29 cellular contexts compared by ENCODE assay signal in genomic region chr1:230156068-230156467, GRCh38.
DNase-seq lines count a peak whose midpoint lies in the region; ATAC-seq and TF ChIP-seq lines count a peak whose summit lies in the region.
"Had no signal": no experiment of that assay in that cellular context is flagged by ENCODE, and none has a peak within 500 bp of the region (broad histone marks: within the 10 kb centered on the region; RNA-seq: fewer than 3 reads in every experiment).

No MANE protein-coding gene starts in this region.

- H3K14ac ChIP-seq in trophoblast cell (ENCODE audit: low read length): no peak overlapping the region

- H3K4me3 Mint-ChIP-seq in brain: no peak overlapping the region
- H3K4me3 Mint-ChIP-seq: activated CD4-positive, alpha-beta memory T cell treated with anti-CD3 and anti-CD28 coated beads, Interleukin-2, amount 10 ng/mL, durations not matched to agents 7 days and 5 days; activated naive CD4-positive, alpha-beta T cell treated with anti-CD3 and anti-CD28 coated beads, Interleukin-2, amount 50 U/mL, for 24 hours; CD8-positive, alpha-beta T cell; effector memory CD8-positive, alpha-beta T cell; HFFc6 had no signal

- no peaks in the 10 kb centered on the region for H3K27me3 Mint-ChIP-seq in brain
- H3K27me3 Mint-ChIP-seq: activated CD4-positive, alpha-beta memory T cell treated with anti-CD3 and anti-CD28 coated beads, Interleukin-2, amount 10 ng/mL, durations not matched to agents 7 days and 5 days; activated naive CD4-positive, alpha-beta T cell treated with anti-CD3 and anti-CD28 coated beads, Interleukin-2, amount 50 U/mL, for 24 hours; effector memory CD8-positive, alpha-beta T cell had no signal

- TF ChIP-seq CTCF in right atrium auricular region (IDR thresholded peaks at IDR 0.05) (no peak), brain (conservative IDR thresholded peaks at IDR 0.05) (no peak), osteoblast (IDR thresholded peaks at IDR 0.05; ENCODE audit: extremely low read depth, low read depth, low read length) (no peak)

- no peak overlapping the region for H2BK12ac ChIP-seq in trophoblast cell (ENCODE audit: low read length)

- peak overlapping the region in 4 of 5 experiments; percentile 48 to 78 (median 62) for H3K27ac Mint-ChIP-seq in brain
- H3K27ac Mint-ChIP-seq: activated CD4-positive, alpha-beta memory T cell treated with anti-CD3 and anti-CD28 coated beads, Interleukin-2, amount 10 ng/mL, durations not matched to agents 7 days and 5 days; CD8-positive, alpha-beta T cell; HFFc6 had no signal

- H3K4me3 ChIP-seq in right atrium auricular region (no peak overlapping the region), trophoblast cell (ENCODE audit: low read depth, low read length) (no peak overlapping the region), aorta (ENCODE audit: low read length in 2 of 2) (no peak overlapping the region), osteoblast (ENCODE audit: insufficient read depth, low read length) (no peak overlapping the region)
- H3K4me3 ChIP-seq: A549, ascending aorta, GM23248, right lobe of liver had no signal

- H3K27me3 ChIP-seq in right atrium auricular region: no peaks in the 10 kb centered on the region
- H3K27me3 ChIP-seq in trophoblast cell (ENCODE audit: insufficient read depth, low read length): no peaks in the 10 kb centered on the region
- no peaks in the 10 kb centered on the region for H3K27me3 ChIP-seq in aorta (ENCODE audit: control insufficient read depth in 1 of 2, insufficient read depth in 2 of 2, low read length in 1 of 2)
- no peaks in the 10 kb centered on the region for H3K27me3 ChIP-seq in osteoblast (ENCODE audit: insufficient read depth, low read length)
- H3K27me3 ChIP-seq: ascending aorta, right lobe of liver had no signal

- no peak for DNase-seq in right atrium auricular region (ENCODE audit: low spot score)
- DNase-seq in left cardiac atrium: no peak
- no peak for DNase-seq in trophoblast cell
- DNase-seq in aorta: no peak
- DNase-seq in HT-29 (ENCODE audit: low spot score): no peak
- DNase-seq in osteoblast (ENCODE audit: insufficient read length, low spot score, missing footprints): no peak
- DNase-seq: activated CD4-positive, alpha-beta memory T cell treated with anti-CD3 and anti-CD28 coated beads, Interleukin-2, amount 10 ng/mL, durations not matched to agents 7 days and 5 days; activated CD4-positive, alpha-beta T cell treated with anti-CD3 and anti-CD28 coated beads for 1 hour; AML-193; CD8-positive, alpha-beta T cell; effector memory CD8-positive, alpha-beta T cell; glutamatergic neuron; GM23248; HFFc6; KBM-7; MM.1S; NCI-H1417 treated with DMSO at 0.1 percent for 48 hours; NCI-H2107; NCI-H748 treated with DMSO at 0.1 percent for 48 hours; posterior cingulate gyrus; SHP77 treated with DMSO at 0.1 percent for 48 hours; stimulated activated CD4-positive, alpha-beta T cell treated with anti-CD3 and anti-CD28 coated beads, Interleukin-4, amount 100 ng/mL, for 24 hours had no signal

- H3K4me2 ChIP-seq in trophoblast cell (ENCODE audit: low read length): no peak overlapping the region
- H3K4me2 ChIP-seq in osteoblast (ENCODE audit: insufficient read depth, low read length): no peak overlapping the region
- H3K4me2 ChIP-seq: A549 had no signal

- intact Hi-C loops in left cardiac atrium (cut with DNase I) (no loop called here), aorta (cut with DNase I) (no loop called here)

- H4K20me1 ChIP-seq in osteoblast (ENCODE audit: insufficient read depth, low read length): peaks cover 74% of the 10 kb centered on the region

- no peak overlapping the region for H3K23ac ChIP-seq in trophoblast cell (ENCODE audit: low read length)

- H3K9me3 ChIP-seq in right atrium auricular region: no peaks in the 10 kb centered on the region
- H3K9me3 ChIP-seq in trophoblast cell (ENCODE audit: insufficient read depth, low read depth, low read length): peaks cover 5% of the 10 kb centered on the region
- no peaks in the 10 kb centered on the region for H3K9me3 ChIP-seq in aorta (ENCODE audit: control insufficient read depth, low read length)
- no peaks in the 10 kb centered on the region for H3K9me3 ChIP-seq in osteoblast (ENCODE audit: low read depth, low read length)
- H3K9me3 ChIP-seq: A549, ascending aorta, right lobe of liver had no signal

- peaks cover 87% of the 10 kb centered on the region for H3K4me1 Mint-ChIP-seq in brain

- peak overlapping the region; percentile 45 for H4K91ac ChIP-seq in trophoblast cell (ENCODE audit: low read depth, low read length)

- no peak overlapping the region for H4K8ac ChIP-seq in trophoblast cell (ENCODE audit: low read depth, low read length)

- H2BK120ac ChIP-seq in trophoblast cell (ENCODE audit: insufficient read depth, low read length, poor library complexity): no peak overlapping the region

- whole genome bisulfite sequencing in trophoblast cell (ENCODE audit: extremely low coverage, insufficient coverage, insufficient read length): no CpG with 5 or more reads among the region's 5 CpGs
- 86 to 88% methylated on average over 4 of the region's 5 CpGs for WGBS in aorta, 2 donors

- H3K4me1 ChIP-seq in right atrium auricular region (peaks cover 0 to 64% of the 10 kb centered on the region in 2 donors), trophoblast cell (ENCODE audit: control insufficient read depth in 1 of 2, insufficient read depth in 2 of 2, low read length in 2 of 2) (peaks cover 3 to 12% of the 10 kb centered on the region in 2 experiments), aorta (ENCODE audit: control insufficient read depth in 1 of 2, insufficient read depth in 2 of 2, low read length in 2 of 2) (peaks cover 0 to 3% of the 10 kb centered on the region in 2 donors), osteoblast (ENCODE audit: insufficient read depth, low read length) (peaks cover 10% of the 10 kb centered on the region)

- H3K9me3 Mint-ChIP-seq in brain: peaks cover 0 to 7% (median 5%) of the 10 kb centered on the region in 5 experiments
- H3K9me3 Mint-ChIP-seq: activated CD4-positive, alpha-beta memory T cell treated with anti-CD3 and anti-CD28 coated beads, Interleukin-2, amount 10 ng/mL, durations not matched to agents 7 days and 5 days; activated naive CD4-positive, alpha-beta T cell treated with anti-CD3 and anti-CD28 coated beads, Interleukin-2, amount 50 U/mL, for 24 hours; CD8-positive, alpha-beta T cell; effector memory CD8-positive, alpha-beta T cell; HFFc6 had no signal

- no peak overlapping the region for H3K4ac ChIP-seq in trophoblast cell (ENCODE audit: low read depth, low read length)

- no peak overlapping the region for H3K9ac ChIP-seq in trophoblast cell (ENCODE audit: low read length)
- H3K9ac ChIP-seq: GM23248 had no signal

- H4K12ac ChIP-seq in trophoblast cell (ENCODE audit: low read depth, low read length): no peak overlapping the region

- ATAC-seq in left cardiac atrium: no peak
- ATAC-seq in HG02840 (IDR thresholded peaks at IDR 0.05; ENCODE audit: low FRiP score, unreplicated experiment): no peak
- no peak for ATAC-seq in aorta (ENCODE audit: low FRiP score)
- ATAC-seq: A549; CD8-positive, alpha-beta T cell; effector memory CD8-positive, alpha-beta T cell; Panc1; right lobe of liver had no signal

- no peak overlapping the region for H2AFZ ChIP-seq in trophoblast cell (ENCODE audit: insufficient read depth, low read length, poor library complexity)
- no peak overlapping the region for H2AFZ ChIP-seq in osteoblast (ENCODE audit: low read length)
- H2AFZ ChIP-seq: GM23248 had no signal

- H3K36me3 Mint-ChIP-seq in brain: peaks cover 5% of the 10 kb centered on the region
- H3K36me3 Mint-ChIP-seq: CD8-positive, alpha-beta T cell had no signal

- peak overlapping the region; percentile 31 to 43 for H3K27ac ChIP-seq in right atrium auricular region
- H3K27ac ChIP-seq in trophoblast cell (ENCODE audit: low read depth, low read length): no peak overlapping the region
- no peak overlapping the region for H3K27ac ChIP-seq in aorta (ENCODE audit: low read depth in 1 of 2, low read length in 2 of 2)
- no peak overlapping the region for H3K27ac ChIP-seq in osteoblast (ENCODE audit: low read depth, low read length)
- H3K27ac ChIP-seq: ascending aorta, GM23248, right lobe of liver had no signal

- H3K79me2 ChIP-seq in trophoblast cell (ENCODE audit: control insufficient read depth, insufficient read depth, low read length, poor library complexity) (peaks cover 9% of the 10 kb centered on the region), osteoblast (ENCODE audit: insufficient read depth, low read length) (peaks cover 96% of the 10 kb centered on the region)

- H2BK5ac ChIP-seq in trophoblast cell (ENCODE audit: low read depth, low read length, poor library complexity): no peak overlapping the region

- no peak overlapping the region for H2AK5ac ChIP-seq in trophoblast cell (ENCODE audit: low read length)

- peaks cover 11% of the 10 kb centered on the region for H3K79me1 ChIP-seq in trophoblast cell (ENCODE audit: low read length)

- H3K18ac ChIP-seq in trophoblast cell (ENCODE audit: low read length): no peak overlapping the region

- H3K36me3 ChIP-seq in right atrium auricular region (no peaks in the 10 kb centered on the region), trophoblast cell (ENCODE audit: control insufficient read depth in 1 of 2, insufficient read depth in 2 of 2, low read length in 2 of 2) (peaks cover 0 to 2% of the 10 kb centered on the region in 2 experiments), aorta (ENCODE audit: control insufficient read depth in 1 of 2, insufficient read depth in 2 of 2, low read length in 1 of 2) (no peaks in the 10 kb centered on the region), osteoblast (ENCODE audit: insufficient read depth, low read length) (peaks cover 3% of the 10 kb centered on the region)
- H3K36me3 ChIP-seq: ascending aorta, right lobe of liver had no signal

Comparison
In these comparisons a context has a peak if more than half of its experiments do, and no peak if none do; other contexts are left out.
1. H3K27ac ChIP-seq: peak in right atrium auricular region (2 of 2); none in trophoblast cell (single experiment), aorta (0 of 2) and osteoblast (single experiment).